8 cellular contexts compared by ENCODE assay signal in the genomic region with DNA sequence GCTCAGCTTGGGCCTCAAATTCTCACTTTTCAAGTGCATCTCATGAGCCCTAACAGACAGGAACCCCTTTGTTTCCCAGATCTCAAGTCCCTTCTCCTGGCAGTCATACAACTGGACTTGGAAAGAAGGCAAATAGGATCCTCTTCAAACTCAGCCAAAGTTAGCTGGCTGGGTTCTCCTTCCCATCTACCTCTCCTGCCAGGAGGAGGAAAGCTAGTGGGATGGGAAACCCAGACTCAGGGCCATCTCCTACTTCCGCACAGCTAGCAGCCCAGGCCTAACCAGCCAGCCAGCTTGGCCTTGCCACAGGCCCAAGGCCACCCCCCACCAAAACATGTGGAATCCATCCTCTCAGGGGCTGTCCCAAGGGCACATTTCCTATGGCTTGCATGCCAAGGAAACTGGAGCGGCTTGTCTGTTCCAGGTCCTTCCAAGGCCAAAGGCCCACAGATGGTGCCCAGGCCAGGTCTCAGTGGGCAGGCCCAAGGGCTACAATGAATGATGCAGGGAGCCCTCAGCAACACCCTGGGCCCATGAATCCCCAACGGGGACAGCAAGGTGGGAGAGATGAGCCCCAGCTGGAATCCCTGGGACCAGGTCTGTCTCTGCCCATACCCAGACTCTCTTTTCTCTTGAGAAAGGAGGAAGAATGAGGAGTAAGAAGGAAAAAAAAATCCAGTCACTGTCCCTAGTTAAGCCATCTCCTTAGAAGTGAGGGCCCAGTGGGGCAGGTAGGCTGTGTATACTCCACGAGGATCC. TPM values are rescaled to one million over a fixed set of nuclear protein-coding genes. Genes with fewer than 3 reads are reported as not detected.
DNase-seq lines count a peak whose midpoint lies in the region; ATAC-seq and TF ChIP-seq lines count a peak whose summit lies in the region.

No MANE protein-coding gene starts in this region.

- POLR2A ChIA-PET in T-cell (lab: Charles Lee), result interaction anchor here (0.6 kb wide), 2 partner anchors 22 to 64 kb away, joined by 3 read pairs; no protein-coding TSS in a partner anchor

- no peaks in the 10 kb centered on the region for H3K9me3 Mint-ChIP-seq in T-cell

- H3K9me3 ChIP-seq in prostate gland, result no peaks in the 10 kb centered on the region

- no peak for ATAC-seq in T-cell (replicated peaks in 1 of 4)
- ATAC-seq in HG03378 (IDR thresholded peaks at IDR 0.05; ENCODE audit: unreplicated experiment), result no peak

- peaks cover 7% of the 10 kb centered on the region for H3K36me3 Mint-ChIP-seq in T-cell

- peaks cover 40% of the 10 kb centered on the region for H3K4me1 ChIP-seq in prostate gland (replicated peaks)

- H3K36me3 ChIP-seq in prostate gland, result peaks cover 0 to 3% of the 10 kb centered on the region in 2 donors

- CTCF ChIA-PET in T-cell (lab: Charles Lee), result interaction anchor here (0.7 to 1.0 kb wide), 4 partner anchors 8 to 243 kb away, joined by 3 to 4 read pairs (median 3); no protein-coding TSS in a partner anchor

- H3K4me3 Mint-ChIP-seq in T-cell, result peak overlapping the region; percentile 92 to 94 (median 94)

- TF ChIP-seq CTCF in fibroblast of pulmonary artery (IDR thresholded peaks at IDR 0.05; ENCODE audit: low read length, missing control alignments) (no peak), prostate gland (IDR thresholded peaks at IDR 0.05) (no peak)

- no peaks in the 10 kb centered on the region for H3K27me3 ChIP-seq in prostate gland (replicated peaks; ENCODE audit: insufficient read depth)

- intact Hi-C loops in prostate gland (cut with DNase I), result loop anchor here (5.0 kb wide), 1 partner anchor 68 kb away; a partner anchor contains a TSS

- H3K27me3 Mint-ChIP-seq in T-cell, result no peaks in the 10 kb centered on the region

- peak overlapping the region; percentile 92 for H3K27ac Mint-ChIP-seq in T-cell

- peak overlapping the region; percentile 92 for H3K4me3 ChIP-seq in fibroblast of pulmonary artery (replicated peaks; ENCODE audit: low read depth, low read length)
- H3K4me3 ChIP-seq in prostate gland, result peak overlapping the region; percentile 76 to 92

- WGBS in prostate gland, result 37% methylated on average over 4 of the region's 4 CpGs

- TF ChIP-seq POLR2A in prostate gland (IDR thresholded peaks at IDR 0.05), result no peak

- peak; percentile 28 for DNase-seq in GM03348 (ENCODE audit: low spot score)
- no peak for DNase-seq in T-cell
- peak; percentile 28 for DNase-seq in fibroblast of pulmonary artery (ENCODE audit: low read depth)
- DNase-seq in prostate gland (ENCODE audit: low spot score), result peak; percentile 16
- no peak for DNase-seq in central memory CD4-positive, alpha-beta T cell
- DNase-seq in kidney glomerular epithelial cell (lab: John Stamatoyannopoulos, UW), result no peak
- no peak for DNase-seq in NCI-H1092 treated with DMSO at 0.1 percent for 48 hours (lab: John Stamatoyannopoulos, UW)

- H3K27ac ChIP-seq in prostate gland, result peak overlapping the region; percentile 84 to 94

- peaks cover 40 to 56% (median 45%) of the 10 kb centered on the region in 3 donors for H3K4me1 Mint-ChIP-seq in T-cell

RNA-seq across cellular contexts. Expression of a gene that starts 1.7 kb away (rescaled TPM):
- total RNA-seq in T-cell, result 100 to 1,000 TPM in 4 of 5 donors, 10 to 100 TPM in 1; 94.9 to 129 (median 121) TPM
- 100 to 1,000 TPM; 182 to 247 TPM for total RNA-seq in prostate gland

RNA-seq across cellular contexts. Expression of a gene that starts 13.3 kb away (rescaled TPM):
- total RNA-seq in T-cell, result 10 to 100 TPM; 39.4 to 64.9 (median 53.3) TPM
- 10 to 100 TPM; 29.4 to 46.6 TPM for total RNA-seq in prostate gland

RNA-seq across cellular contexts. Expression of a gene that starts 13.5 kb away (rescaled TPM):
- 100 to 1,000 TPM in 3 of 5 donors, 10 to 100 TPM in 2; 83.9 to 114 (median 107) TPM for total RNA-seq in T-cell
- total RNA-seq in prostate gland, result 100 to 1,000 TPM in 1 of 2 donors, 10 to 100 TPM in 1; 94.0 to 109 TPM

RNA-seq across cellular contexts. Expression of a gene that starts 32.7 kb away (rescaled TPM):
- not detected for total RNA-seq in T-cell
- not detected for total RNA-seq in prostate gland

RNA-seq across cellular contexts. Expression of a gene that starts 41.0 kb away (rescaled TPM):
- total RNA-seq in T-cell (not detected), prostate gland (not detected)

Comparison
In these comparisons a context has a peak if more than half of its experiments do, and no peak if none do; other contexts are left out.
1. DNase-seq: peak in GM03348 (single experiment), fibroblast of pulmonary artery (single experiment) and prostate gland (single experiment); none in T-cell (0 of 34), central memory CD4-positive, alpha-beta T cell (single experiment), kidney glomerular epithelial cell (single experiment) and NCI-H1092 treated with DMSO at 0.1 percent for 48 hours (single experiment).